ENCODE assay signal across 15 cellular contexts in genomic region chr7:155948423-155948822, GRCh38.
"Had no signal": no experiment of that assay in that cellular context is flagged by ENCODE, and none has a peak within 500 bp of the region (broad histone marks: within the 10 kb centered on the region; RNA-seq: fewer than 3 reads in every experiment).

No MANE protein-coding gene starts in this region.

- H3K9me3 ChIP-seq: gastrocnemius medialis, left ventricle myocardium inferior, lower lobe of right lung, testis had no signal

- H3K27me3 ChIP-seq: gastrocnemius medialis, testis, tibial nerve had no signal

- H3K4me3 Mint-ChIP-seq: memory B cell; naive thymus-derived CD4-positive, alpha-beta T cell; stimulated activated effector memory CD8-positive, alpha-beta T cell treated with anti-CD3 and anti-CD28 coated beads, Interleukin-12 subunit alpha, Interleukin-12 subunit beta, amount 100 ng/mL, for 72 hours had no signal

- H3K4me1 Mint-ChIP-seq: memory B cell; stimulated activated effector memory CD8-positive, alpha-beta T cell treated with anti-CD3 and anti-CD28 coated beads, Interleukin-12 subunit alpha, Interleukin-12 subunit beta, amount 100 ng/mL, for 72 hours had no signal

- H3K36me3 Mint-ChIP-seq: memory B cell; naive thymus-derived CD4-positive, alpha-beta T cell; stimulated activated effector memory CD8-positive, alpha-beta T cell treated with anti-CD3 and anti-CD28 coated beads, Interleukin-12 subunit alpha, Interleukin-12 subunit beta, amount 100 ng/mL, for 72 hours had no signal

- H3K4me3 ChIP-seq: coronary artery, gastrocnemius medialis, left ventricle myocardium inferior, lower lobe of right lung, testis, tibial nerve had no signal

- ATAC-seq: esophagus mucosa; gastrocnemius medialis; lower lobe of right lung; naive thymus-derived CD4-positive, alpha-beta T cell; right cardiac atrium; stimulated activated effector memory CD8-positive, alpha-beta T cell treated with anti-CD3 and anti-CD28 coated beads, Interleukin-12 subunit alpha, Interleukin-12 subunit beta, amount 100 ng/mL, for 72 hours; stimulated activated naive CD8-positive, alpha-beta T cell treated with anti-CD3 and anti-CD28 coated beads, Interleukin-15, Interleukin-2, amounts not matched to agents 100 U/mL and 50 U/mL, for 24 hours had no signal

- H3K27ac Mint-ChIP-seq: memory B cell; naive thymus-derived CD4-positive, alpha-beta T cell; stimulated activated effector memory CD8-positive, alpha-beta T cell treated with anti-CD3 and anti-CD28 coated beads, Interleukin-12 subunit alpha, Interleukin-12 subunit beta, amount 100 ng/mL, for 72 hours had no signal

- H3K36me3 ChIP-seq: gastrocnemius medialis, left ventricle myocardium inferior, lower lobe of right lung, tibial nerve had no signal

- DNase-seq: effector CD8-positive, alpha-beta T cell; gastrocnemius medialis; left ventricle myocardium inferior; lower lobe of right lung; naive thymus-derived CD4-positive, alpha-beta T cell; right cardiac atrium; stimulated activated CD4-positive, alpha-beta T cell treated with anti-CD3 and anti-CD28 coated beads, Interleukin-4, amount 100 ng/mL, for 1 hour; stimulated activated CD8-positive, alpha-beta memory T cell treated with anti-CD3 and anti-CD28 coated beads, Interleukin-4, amount 100 ng/mL, for 48 hours; stimulated activated naive CD8-positive, alpha-beta T cell treated with anti-CD3 and anti-CD28 coated beads, Interleukin-15, Interleukin-2, amounts not matched to agents 100 U/mL and 50 U/mL, for 24 hours; testis had no signal

- H3K4me1 ChIP-seq: gastrocnemius medialis, left ventricle myocardium inferior, lower lobe of right lung, testis, tibial nerve had no signal

- H3K27ac ChIP-seq: coronary artery, gastrocnemius medialis, left ventricle myocardium inferior, lower lobe of right lung, testis, tibial nerve had no signal
